In genomic region chr2:139293992-139294548, GRCh38 we compare ENCODE assay signal across 18 cellular contexts.
"Had no signal": no experiment of that assay in that cellular context is flagged by ENCODE, and none has a peak within 500 bp of the region (broad histone marks: within the 10 kb centered on the region; RNA-seq: fewer than 3 reads in every experiment).

No MANE protein-coding gene starts in this region.

- H3K36me3 ChIP-seq: gastrocnemius medialis, heart left ventricle, left ventricle myocardium inferior, neural progenitor cell, tibial nerve, uterus had no signal

- DNase-seq: activated B cell treated with CpG ODN at 0.5 μM for 24 hours; activated CD4-positive, alpha-beta memory T cell treated with anti-CD3 and anti-CD28 coated beads, Interleukin-2, amount 10 ng/mL, durations not matched to agents 7 days and 5 days; activated CD4-positive, alpha-beta T cell treated with anti-CD3 and anti-CD28 coated beads for 48 hours; activated CD8-positive, alpha-beta memory T cell treated with anti-CD3 and anti-CD28 coated beads, Interleukin-2, amount 10 ng/mL, durations not matched to agents 7 days and 5 days; cerebellar nuclear complex; cortex of kidney; gastrocnemius medialis; heart left ventricle; kidney; left ventricle myocardium inferior; naive thymus-derived CD4-positive, alpha-beta T cell; right cardiac atrium; uterus had no signal

- FAIRE-seq: bronchial epithelial cell, TTC549 had no signal

- H3K27ac ChIP-seq: gastrocnemius medialis, heart left ventricle, left ventricle myocardium inferior, neural progenitor cell, tibial nerve, uterus had no signal

- H3K4me3 ChIP-seq: gastrocnemius medialis, heart left ventricle, left ventricle myocardium inferior, neural progenitor cell, tibial nerve, uterus had no signal

- H3K27me3 ChIP-seq: gastrocnemius medialis, heart left ventricle, neural progenitor cell, tibial nerve, uterus had no signal

- H2AFZ ChIP-seq: neural progenitor cell had no signal

- H3K9ac ChIP-seq: neural progenitor cell had no signal

- H3K4me1 ChIP-seq: gastrocnemius medialis, heart left ventricle, left ventricle myocardium inferior, neural progenitor cell, tibial nerve, uterus had no signal

- H3K4me2 ChIP-seq: neural progenitor cell had no signal

- ATAC-seq: activated CD8-positive, alpha-beta memory T cell treated with anti-CD3 and anti-CD28 coated beads, Interleukin-2, amount 10 ng/mL, durations not matched to agents 7 days and 5 days; esophagus mucosa; gastrocnemius medialis; heart left ventricle; naive thymus-derived CD4-positive, alpha-beta T cell; right cardiac atrium had no signal

- H3K9me3 ChIP-seq: gastrocnemius medialis, heart left ventricle, left ventricle myocardium inferior, tibial nerve, uterus had no signal
